ENCODE assay signal across 10 cellular contexts in genomic region chr4:6548201-6548881, GRCh38. TPM values are rescaled to one million over a fixed set of nuclear protein-coding genes. Genes with fewer than 3 reads are reported as not detected.
DNase-seq lines count a peak whose midpoint lies in the region; ATAC-seq, FAIRE-seq and TF ChIP-seq lines count a peak whose summit lies in the region.
"Had no signal": no experiment of that assay in that cellular context is flagged by ENCODE, and none has a peak within 500 bp of the region (broad histone marks: within the 10 kb centered on the region; RNA-seq: fewer than 3 reads in every experiment).

No MANE protein-coding gene starts in this region.

- no peak overlapping the region for H3K27ac ChIP-seq in MM.1S (ENCODE audit: low read length)
- H3K27ac ChIP-seq in HepG2 (ENCODE audit: extremely low read length, insufficient read depth, low read length), result no peak overlapping the region
- H3K27ac ChIP-seq: BLaER1 had no signal

- no peaks in the 10 kb centered on the region for H3K36me3 ChIP-seq in MM.1S (replicated peaks; ENCODE audit: insufficient read depth, low read length)
- no peaks in the 10 kb centered on the region for H3K36me3 ChIP-seq in HepG2 (replicated peaks in 1 of 2; ENCODE audit: control insufficient read depth in 1 of 2, insufficient read depth in 2 of 2, low read length in 2 of 2)
- H3K36me3 ChIP-seq: BLaER1 had no signal

- H3K27ac Mint-ChIP-seq in activated CD4-positive, alpha-beta memory T cell treated with anti-CD3 and anti-CD28 coated beads for 36 hours, result no peak overlapping the region
- H3K27ac Mint-ChIP-seq: activated B cell treated with CpG ODN at 0.5 μM for 24 hours had no signal

- in situ Hi-C loops in HepG2 (cut with HindIII; ENCODE audit: extremely low pct_ligation_motif_present, low pct_unique_long_range_greater_than_20kb), result loop anchor here (10.0 kb wide), 1 partner anchor 214 kb away; no protein-coding TSS in a partner anchor

- H3K4me1 ChIP-seq in MM.1S (ENCODE audit: low read length) (no peaks in the 10 kb centered on the region), HepG2 (ENCODE audit: insufficient read depth, low read length) (no peaks in the 10 kb centered on the region)

- whole genome bisulfite sequencing in HepG2 (ENCODE audit: low lambda C conversion rate), result 46% methylated on average over 7 of the region's 8 CpGs

- H3K27me3 Mint-ChIP-seq in activated CD4-positive, alpha-beta memory T cell treated with anti-CD3 and anti-CD28 coated beads for 36 hours, result peaks cover 39% of the 10 kb centered on the region

- CTCF ChIA-PET in activated CD4-positive, alpha-beta memory T cell treated with anti-CD3 and anti-CD28 coated beads for 36 hours (lab: Charles Lee), result interaction anchor here (1.7 kb wide), 1 partner anchor 97 kb away, joined by 3 read pairs; no protein-coding TSS in a partner anchor
- CTCF ChIA-PET in HepG2 (lab: Yijun Ruan, JAX; ENCODE audit: low intra/inter-chr PET ratio, low total read pairs), result no interaction called here

- no peaks in the 10 kb centered on the region for H3K9me3 ChIP-seq in MM.1S (replicated peaks; ENCODE audit: insufficient read depth, low read length)
- H3K9me3 ChIP-seq in HepG2 (ENCODE audit: low read length), result peaks cover 7% of the 10 kb centered on the region; the same call in 1 of the 2 replicates

- no peaks in the 10 kb centered on the region for H3K36me3 Mint-ChIP-seq in activated CD4-positive, alpha-beta memory T cell treated with anti-CD3 and anti-CD28 coated beads for 36 hours

- no peak overlapping the region for H3K9ac ChIP-seq in MM.1S (ENCODE audit: low read length)
- H3K9ac ChIP-seq in HepG2 (ENCODE audit: insufficient read depth, low read depth, low read length), result no peak overlapping the region
- H3K9ac ChIP-seq: BLaER1 had no signal

- H4K20me1 ChIP-seq in MM.1S (ENCODE audit: insufficient read depth, low read length) (no peaks in the 10 kb centered on the region), HepG2 (ENCODE audit: insufficient read depth, low read length) (0 out of 2 replicates have a peak, but pooled peaks cover 3% of the 10 kb centered on the region)

- H2AFZ ChIP-seq in MM.1S (ENCODE audit: low read length), result no peak overlapping the region
- no peak overlapping the region for H2AFZ ChIP-seq in HepG2 (ENCODE audit: low read length)

- intact Hi-C loops in activated CD4-positive, alpha-beta memory T cell treated with anti-CD3 and anti-CD28 coated beads for 36 hours (cut with micrococcal nuclease), result loop anchor here (5.0 kb wide), 1 partner anchor 296 kb away; no protein-coding TSS in a partner anchor
- intact Hi-C loops in HepG2 (cut with micrococcal nuclease; ENCODE audit: unreplicated experiment), result loop anchor here (5.0 to 10.0 kb wide), 3 partner anchors 76 to 294 kb away; partner anchors contain the start of gene PPP2R2C

- H3K9me2 ChIP-seq in MM.1S (replicated peaks; ENCODE audit: insufficient read depth, low read length), result no peaks in the 10 kb centered on the region

- no peak for FAIRE-seq in HepG2 (lab: Jason Lieb, UNC)

- no peak for TF ChIP-seq RAD21 in HepG2 (CRISPR knock-in tag; IDR thresholded peaks at IDR 0.05)

- POLR2A ChIA-PET in activated CD4-positive, alpha-beta memory T cell treated with anti-CD3 and anti-CD28 coated beads for 36 hours (lab: Charles Lee), result no interaction called here
- POLR2A ChIA-PET in HepG2 (lab: Yijun Ruan, JAX), result no interaction called here

- peaks cover 81% of the 10 kb centered on the region for H3K27me3 ChIP-seq in MM.1S (replicated peaks; ENCODE audit: insufficient read depth, low read length)
- H3K27me3 ChIP-seq in HepG2 (ENCODE audit: control insufficient read depth in 1 of 2, insufficient read depth in 2 of 2, low read length in 2 of 2), result peaks cover 0 to 19% of the 10 kb centered on the region in 2 experiments; a peak in 2 of 5 replicates
- H3K27me3 ChIP-seq: BLaER1 had no signal

- no peaks in the 10 kb centered on the region for H3K79me2 ChIP-seq in MM.1S (ENCODE audit: low read length)
- H3K79me2 ChIP-seq in HepG2 (ENCODE audit: insufficient read depth, low read length), result no peaks in the 10 kb centered on the region

- TF ChIP-seq EP300 in HepG2 (IDR thresholded peaks at IDR 0.05; ENCODE audit: low read depth in 2 of 2, low read length in 2 of 2), result no peak
- TF ChIP-seq EP300 in HepG2 (CRISPR knock-in tag; IDR thresholded peaks at IDR 0.05; ENCODE audit: borderline replicate concordance), result no peak

- H3K9me3 Mint-ChIP-seq in activated CD4-positive, alpha-beta memory T cell treated with anti-CD3 and anti-CD28 coated beads for 36 hours, result peaks cover 8% of the 10 kb centered on the region

- H3K4me3 ChIP-seq in MM.1S (ENCODE audit: low read length), result no peak overlapping the region
- no peak overlapping the region for H3K4me3 ChIP-seq in HepG2 (replicated peaks in 1 of 3; ENCODE audit: insufficient read depth in 1 of 3, low read depth in 2 of 3, low read length in 3 of 3)
- H3K4me3 ChIP-seq: BLaER1 had no signal

- DNase-seq in NCI-H2029 (lab: John Stamatoyannopoulos, UW) (peak; percentile 11), NCI-H2029 treated with DMSO at 0.1 percent for 48 hours (lab: John Stamatoyannopoulos, UW) (no peak), MM.1S (no peak), HepG2 (ENCODE audit: low spot score) (peak; percentile 22), cortex of kidney (lab: John Stamatoyannopoulos, UW) (no peak), inferior parietal cortex (ENCODE audit: extremely low spot score) (no peak)
- peak; percentile 23 for DNase-seq in activated CD4-positive, alpha-beta memory T cell treated with anti-CD3 and anti-CD28 coated beads for 36 hours
- DNase-seq: activated B cell treated with CpG ODN at 0.5 μM for 24 hours had no signal

- no peak overlapping the region for H3K4me2 ChIP-seq in MM.1S (ENCODE audit: low read depth, low read length)
- H3K4me2 ChIP-seq in HepG2 (ENCODE audit: low read depth, low read length), result no peak overlapping the region
- H3K4me2 ChIP-seq: BLaER1 had no signal

- TF ChIP-seq CTCF in MM.1S (IDR thresholded peaks at IDR 0.05; ENCODE audit: low read length) (0 out of 2 replicates have a peak, but pooled peaks have one; percentile 14), HepG2 (CRISPR knock-in tag; IDR thresholded peaks at IDR 0.05) (peak; percentile 73)

- no peaks in the 10 kb centered on the region for H3K4me1 Mint-ChIP-seq in activated CD4-positive, alpha-beta memory T cell treated with anti-CD3 and anti-CD28 coated beads for 36 hours (ENCODE audit: low read depth)
- H3K4me1 Mint-ChIP-seq: activated B cell treated with CpG ODN at 0.5 μM for 24 hours had no signal

- no peak overlapping the region for H3K4me3 Mint-ChIP-seq in activated CD4-positive, alpha-beta memory T cell treated with anti-CD3 and anti-CD28 coated beads for 36 hours
- H3K4me3 Mint-ChIP-seq: activated B cell treated with CpG ODN at 0.5 μM for 24 hours had no signal

- no peak for TF ChIP-seq POLR2A in HepG2 (IDR thresholded peaks at IDR 0.05; ENCODE audit: insufficient read depth in 1 of 2, low read depth in 2 of 2, low read length in 2 of 2)

- no TSS peak for BruUV-seq in HepG2 (replicated peaks; lab: Mats Ljungman, UMichigan)

- no peaks in the 10 kb centered on the region for H3F3A ChIP-seq in MM.1S (ENCODE audit: insufficient read depth, low read length)

- ATAC-seq in HepG2 (peak; percentile 85), HG03457 (IDR thresholded peaks at IDR 0.05; ENCODE audit: unreplicated experiment) (no peak)

TF ChIP-seq in HepG2, 621 proteins besides CTCF, POLR2A, EP300 and RAD21 (continues in another document):
- TF ChIP-seq ARID2 (CRISPR knock-in tag; IDR thresholded peaks at IDR 0.05; ENCODE audit: borderline replicate concordance) (no peak), DNMT3B (CRISPR knock-in tag; conservative IDR thresholded peaks at IDR 0.05) (no peak), IRF9 (CRISPR knock-in tag; IDR thresholded peaks at IDR 0.05; ENCODE audit: borderline replicate concordance) (no peak), SMC3 (IDR thresholded peaks at IDR 0.05; ENCODE audit: low read length) (peak; percentile 4; the same call in 1 of the 2 replicates), STAG1 (CRISPR knock-in tag; IDR thresholded peaks at IDR 0.05) (peak; percentile 56), MIER2 (CRISPR knock-in tag; IDR thresholded peaks at IDR 0.05) (0 out of 2 replicates have a peak, but pooled peaks have one; percentile 28), ZNF768 (CRISPR knock-in tag; IDR thresholded peaks at IDR 0.05) (no peak)

RNA-seq across cellular contexts. Expression of gene MAN2B2, which starts 26.6 kb away (rescaled TPM):
- 10 to 100 TPM; 16.5 to 18.0 TPM for total RNA-seq in activated CD4-positive, alpha-beta memory T cell treated with anti-CD3 and anti-CD28 coated beads for 36 hours
- total RNA-seq in HepG2 (2016; rRNA removed; fragmentation: Illumina TruSeq; extraction: Trizol), result 2.8 and 5.4 TPM in 2 replicates
- total RNA-seq in HepG2 (2016; cell fraction: cytosol; rRNA removed; fragmentation: Illumina TruSeq; extraction: Trizol; ENCODE audit: low read depth), result 0.62 and 0.71 TPM in 2 replicates
- total RNA-seq in HepG2 (2016; cell fraction: insoluble cytoplasmic fraction; rRNA removed; fragmentation: Illumina TruSeq; extraction: Trizol), result 2.0 and 5.4 TPM in 2 replicates
- 1.1 and 1.2 TPM in 2 replicates for total RNA-seq in HepG2 (2016; cell fraction: membrane; rRNA removed; fragmentation: Illumina TruSeq; extraction: Trizol)
- 6.3 and 8.0 TPM in 2 replicates for total RNA-seq in HepG2 (2016; cell fraction: nucleus; rRNA removed; fragmentation: Illumina TruSeq; extraction: Trizol)
- 4.8 and 6.4 TPM in 2 replicates for polyA plus RNA-seq in HepG2 (2011; rRNA removed)
- 4.7 and 6.1 TPM in 2 replicates for polyA plus RNA-seq in HepG2 (2011; cell fraction: cytosol; rRNA removed)
- 14.1 and 16.0 TPM in 2 replicates for polyA plus RNA-seq in HepG2 (2011; cell fraction: nucleus; rRNA removed)
- 4.4 and 4.5 TPM in 2 replicates for polyA plus RNA-seq in HepG2 (2012)
- 0.44 TPM in 2 replicates for polyA plus RNA-seq in HepG2 (2016; cell fraction: cytosol; fragmentation: Illumina TruSeq; extraction: Trizol; ENCODE audit: low read depth)
- 2.4 and 3.0 TPM in 2 replicates for polyA plus RNA-seq in HepG2 (2016; cell fraction: insoluble cytoplasmic fraction; fragmentation: Illumina TruSeq; extraction: Trizol; ENCODE audit: low read depth)
- polyA plus RNA-seq in HepG2 (2016; cell fraction: membrane; fragmentation: Illumina TruSeq; extraction: Trizol; ENCODE audit: low read depth), result 0.70 and 0.92 TPM in 2 replicates
- 14.4 and 14.5 TPM in 2 replicates for polyA plus RNA-seq in HepG2 (2016; cell fraction: nucleus; fragmentation: Illumina TruSeq; extraction: Trizol; ENCODE audit: insufficient read depth, low read depth)
- 9.0 and 18.8 TPM in 2 replicates for polyA minus RNA-seq in HepG2 (2011; rRNA and poly(A)+ RNA removed; ENCODE audit: low replicate concordance)
- 7.6 and 8.0 TPM in 2 replicates for polyA minus RNA-seq in HepG2 (2011; cell fraction: cytosol; rRNA and poly(A)+ RNA removed)
- polyA minus RNA-seq in HepG2 (2011; cell fraction: nucleus; rRNA and poly(A)+ RNA removed), result 5.0 and 6.2 TPM in 2 replicates

Comparison
In these comparisons a context has a peak if more than half of its experiments do, and no peak if none do; other contexts are left out.
1. DNase-seq: peak in NCI-H2029 (single experiment), activated CD4-positive, alpha-beta memory T cell treated with anti-CD3 and anti-CD28 coated beads for 36 hours (single experiment) and HepG2 (single experiment); none in NCI-H2029 treated with DMSO at 0.1 percent for 48 hours (single experiment), MM.1S (single experiment), cortex of kidney (single experiment) and inferior parietal cortex (single experiment).